Comparison of ENCODE assay signal across 1 cellular context in the genomic region with DNA sequence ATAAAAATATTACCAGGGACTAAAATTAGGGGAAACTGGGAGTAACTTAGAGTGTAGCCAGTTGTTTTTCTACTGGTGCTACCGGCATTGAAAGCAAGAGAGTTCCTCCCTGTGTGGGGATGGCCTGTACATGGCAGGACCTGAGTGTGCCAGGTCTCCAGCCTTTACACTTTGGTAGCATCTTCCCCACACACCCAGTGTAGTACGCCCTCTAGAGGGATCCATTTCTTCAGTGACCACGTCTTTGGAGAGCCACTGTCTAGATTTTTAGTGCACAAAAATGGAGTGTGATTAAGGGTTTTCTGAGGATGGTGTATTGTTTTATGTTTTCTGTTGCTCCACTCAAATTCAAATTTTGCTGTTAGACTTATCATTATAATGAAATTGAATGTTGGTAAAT.
TF ChIP-seq lines count a peak whose summit lies in the region.

No MANE protein-coding gene starts in this region.

TF ChIP-seq in Ishikawa, 13 proteins besides CTCF, POLR2A, EP300 and RAD21 (continued from another document):
- TF ChIP-seq, protein P1, sequence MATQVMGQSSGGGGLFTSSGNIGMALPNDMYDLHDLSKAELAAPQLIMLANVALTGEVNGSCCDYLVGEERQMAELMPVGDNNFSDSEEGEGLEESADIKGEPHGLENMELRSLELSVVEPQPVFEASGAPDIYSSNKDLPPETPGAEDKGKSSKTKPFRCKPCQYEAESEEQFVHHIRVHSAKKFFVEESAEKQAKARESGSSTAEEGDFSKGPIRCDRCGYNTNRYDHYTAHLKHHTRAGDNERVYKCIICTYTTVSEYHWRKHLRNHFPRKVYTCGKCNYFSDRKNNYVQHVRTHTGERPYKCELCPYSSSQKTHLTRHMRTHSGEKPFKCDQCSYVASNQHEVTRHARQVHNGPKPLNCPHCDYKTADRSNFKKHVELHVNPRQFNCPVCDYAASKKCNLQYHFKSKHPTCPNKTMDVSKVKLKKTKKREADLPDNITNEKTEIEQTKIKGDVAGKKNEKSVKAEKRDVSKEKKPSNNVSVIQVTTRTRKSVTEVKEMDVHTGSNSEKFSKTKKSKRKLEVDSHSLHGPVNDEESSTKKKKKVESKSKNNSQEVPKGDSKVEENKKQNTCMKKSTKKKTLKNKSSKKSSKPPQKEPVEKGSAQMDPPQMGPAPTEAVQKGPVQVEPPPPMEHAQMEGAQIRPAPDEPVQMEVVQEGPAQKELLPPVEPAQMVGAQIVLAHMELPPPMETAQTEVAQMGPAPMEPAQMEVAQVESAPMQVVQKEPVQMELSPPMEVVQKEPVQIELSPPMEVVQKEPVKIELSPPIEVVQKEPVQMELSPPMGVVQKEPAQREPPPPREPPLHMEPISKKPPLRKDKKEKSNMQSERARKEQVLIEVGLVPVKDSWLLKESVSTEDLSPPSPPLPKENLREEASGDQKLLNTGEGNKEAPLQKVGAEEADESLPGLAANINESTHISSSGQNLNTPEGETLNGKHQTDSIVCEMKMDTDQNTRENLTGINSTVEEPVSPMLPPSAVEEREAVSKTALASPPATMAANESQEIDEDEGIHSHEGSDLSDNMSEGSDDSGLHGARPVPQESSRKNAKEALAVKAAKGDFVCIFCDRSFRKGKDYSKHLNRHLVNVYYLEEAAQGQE (IDR thresholded peaks at IDR 0.05; ENCODE audit: low read depth): no peak
